1 cellular context compared by ENCODE assay signal in the genomic region with DNA sequence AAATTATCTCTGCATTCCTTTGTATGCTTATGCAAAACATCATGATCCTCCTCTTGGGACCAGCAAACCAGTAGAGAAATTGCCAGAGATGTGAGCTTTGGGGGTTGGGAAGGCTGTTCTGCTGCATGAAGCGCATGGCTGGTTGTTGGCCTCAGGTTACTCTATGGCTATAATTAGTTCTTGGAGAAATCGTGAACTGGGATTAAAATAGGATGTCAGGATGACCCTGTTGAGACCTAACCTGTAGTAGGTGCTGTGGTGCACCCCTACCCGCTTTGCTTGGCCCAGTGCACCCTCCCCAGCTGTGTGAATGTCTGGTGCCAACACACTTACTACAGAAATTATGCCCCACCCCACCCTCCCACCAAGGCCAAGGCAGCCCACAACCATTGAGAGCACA.
TF ChIP-seq lines count a peak whose summit lies in the region.

No MANE protein-coding gene starts in this region.

TF ChIP-seq in H1, 55 proteins besides CTCF, POLR2A, EP300 and RAD21:
- TF ChIP-seq HDAC2 (IDR thresholded peaks at IDR 0.05; ENCODE audit: borderline replicate concordance in 1 of 2, low read depth in 2 of 2, low read length in 2 of 2) (no peak), CEBPB (IDR thresholded peaks at IDR 0.05; ENCODE audit: low read depth, low read length) (no peak), KDM1A (IDR thresholded peaks at IDR 0.05; ENCODE audit: borderline replicate concordance, low read length) (no peak)
- TF ChIP-seq, protein P1, sequence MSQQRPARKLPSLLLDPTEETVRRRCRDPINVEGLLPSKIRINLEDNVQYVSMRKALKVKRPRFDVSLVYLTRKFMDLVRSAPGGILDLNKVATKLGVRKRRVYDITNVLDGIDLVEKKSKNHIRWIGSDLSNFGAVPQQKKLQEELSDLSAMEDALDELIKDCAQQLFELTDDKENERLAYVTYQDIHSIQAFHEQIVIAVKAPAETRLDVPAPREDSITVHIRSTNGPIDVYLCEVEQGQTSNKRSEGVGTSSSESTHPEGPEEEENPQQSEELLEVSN (IDR thresholded peaks at IDR 0.05): no peak
